Comparison of ENCODE assay signal across 1 cellular context in the genomic region with DNA sequence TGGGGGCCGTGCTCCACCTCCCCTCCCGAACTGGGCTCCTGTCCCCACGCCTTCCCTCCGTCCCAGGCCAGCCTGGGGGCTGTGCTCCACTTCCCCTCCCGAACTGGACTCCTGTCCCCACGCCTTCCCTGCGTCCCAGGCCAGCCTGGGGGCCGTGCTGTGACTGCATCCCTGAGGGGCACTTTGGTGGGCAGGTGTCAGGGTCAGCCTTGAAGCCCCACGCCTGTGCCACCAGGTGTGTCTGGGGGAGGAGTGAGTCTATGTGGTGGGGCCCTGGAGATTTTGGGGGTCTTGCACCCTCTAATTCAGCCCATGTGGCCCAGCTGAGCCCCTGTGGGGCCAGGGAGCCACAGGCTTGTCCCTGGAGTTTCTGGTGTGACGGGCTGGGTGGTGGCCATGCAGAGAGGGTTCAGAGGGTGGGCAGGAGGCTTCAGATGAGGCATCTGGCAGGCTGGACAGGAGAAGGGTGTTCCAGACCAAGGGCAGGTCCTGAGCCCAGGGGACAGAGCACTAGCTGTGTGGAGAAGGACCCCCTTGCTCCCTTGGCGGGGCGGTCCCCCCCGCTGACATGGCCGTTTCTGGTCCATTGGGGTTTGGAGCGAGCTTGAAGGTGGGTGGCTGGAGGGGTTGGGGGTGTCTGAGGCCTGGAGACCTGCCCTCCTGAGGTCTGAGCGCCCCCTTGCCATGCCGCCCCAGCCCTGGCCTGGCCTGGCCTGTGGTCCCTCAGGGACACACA.
TF ChIP-seq lines count a peak whose summit lies in the region.

No MANE protein-coding gene starts in this region.

TF ChIP-seq in GM23338, 12 proteins besides CTCF, POLR2A, EP300 and RAD21:
- TF ChIP-seq CREB1 (CRISPR knock-in tag; IDR thresholded peaks at IDR 0.05; ENCODE audit: low read depth) (no peak), ZNF114 (CRISPR knock-in tag; IDR thresholded peaks at IDR 0.05) (no peak), POLR2AphosphoS5 (IDR thresholded peaks at IDR 0.05; ENCODE audit: low read depth) (no peak), ZNF331 (CRISPR knock-in tag; IDR thresholded peaks at IDR 0.05; ENCODE audit: low read depth) (no peak), EZH2 (IDR thresholded peaks at IDR 0.05; ENCODE audit: low read depth, unreplicated experiment) (no peak), NANOG (IDR thresholded peaks at IDR 0.05; ENCODE audit: borderline replicate concordance) (no peak), JUNB (IDR thresholded peaks at IDR 0.05; ENCODE audit: unreplicated experiment) (no peak), STAT1 (IDR thresholded peaks at IDR 0.05; ENCODE audit: unreplicated experiment) (no peak), EZH2phosphoT487 (IDR thresholded peaks at IDR 0.05; ENCODE audit: unreplicated experiment) (no peak)
- TF ChIP-seq, protein P1, sequence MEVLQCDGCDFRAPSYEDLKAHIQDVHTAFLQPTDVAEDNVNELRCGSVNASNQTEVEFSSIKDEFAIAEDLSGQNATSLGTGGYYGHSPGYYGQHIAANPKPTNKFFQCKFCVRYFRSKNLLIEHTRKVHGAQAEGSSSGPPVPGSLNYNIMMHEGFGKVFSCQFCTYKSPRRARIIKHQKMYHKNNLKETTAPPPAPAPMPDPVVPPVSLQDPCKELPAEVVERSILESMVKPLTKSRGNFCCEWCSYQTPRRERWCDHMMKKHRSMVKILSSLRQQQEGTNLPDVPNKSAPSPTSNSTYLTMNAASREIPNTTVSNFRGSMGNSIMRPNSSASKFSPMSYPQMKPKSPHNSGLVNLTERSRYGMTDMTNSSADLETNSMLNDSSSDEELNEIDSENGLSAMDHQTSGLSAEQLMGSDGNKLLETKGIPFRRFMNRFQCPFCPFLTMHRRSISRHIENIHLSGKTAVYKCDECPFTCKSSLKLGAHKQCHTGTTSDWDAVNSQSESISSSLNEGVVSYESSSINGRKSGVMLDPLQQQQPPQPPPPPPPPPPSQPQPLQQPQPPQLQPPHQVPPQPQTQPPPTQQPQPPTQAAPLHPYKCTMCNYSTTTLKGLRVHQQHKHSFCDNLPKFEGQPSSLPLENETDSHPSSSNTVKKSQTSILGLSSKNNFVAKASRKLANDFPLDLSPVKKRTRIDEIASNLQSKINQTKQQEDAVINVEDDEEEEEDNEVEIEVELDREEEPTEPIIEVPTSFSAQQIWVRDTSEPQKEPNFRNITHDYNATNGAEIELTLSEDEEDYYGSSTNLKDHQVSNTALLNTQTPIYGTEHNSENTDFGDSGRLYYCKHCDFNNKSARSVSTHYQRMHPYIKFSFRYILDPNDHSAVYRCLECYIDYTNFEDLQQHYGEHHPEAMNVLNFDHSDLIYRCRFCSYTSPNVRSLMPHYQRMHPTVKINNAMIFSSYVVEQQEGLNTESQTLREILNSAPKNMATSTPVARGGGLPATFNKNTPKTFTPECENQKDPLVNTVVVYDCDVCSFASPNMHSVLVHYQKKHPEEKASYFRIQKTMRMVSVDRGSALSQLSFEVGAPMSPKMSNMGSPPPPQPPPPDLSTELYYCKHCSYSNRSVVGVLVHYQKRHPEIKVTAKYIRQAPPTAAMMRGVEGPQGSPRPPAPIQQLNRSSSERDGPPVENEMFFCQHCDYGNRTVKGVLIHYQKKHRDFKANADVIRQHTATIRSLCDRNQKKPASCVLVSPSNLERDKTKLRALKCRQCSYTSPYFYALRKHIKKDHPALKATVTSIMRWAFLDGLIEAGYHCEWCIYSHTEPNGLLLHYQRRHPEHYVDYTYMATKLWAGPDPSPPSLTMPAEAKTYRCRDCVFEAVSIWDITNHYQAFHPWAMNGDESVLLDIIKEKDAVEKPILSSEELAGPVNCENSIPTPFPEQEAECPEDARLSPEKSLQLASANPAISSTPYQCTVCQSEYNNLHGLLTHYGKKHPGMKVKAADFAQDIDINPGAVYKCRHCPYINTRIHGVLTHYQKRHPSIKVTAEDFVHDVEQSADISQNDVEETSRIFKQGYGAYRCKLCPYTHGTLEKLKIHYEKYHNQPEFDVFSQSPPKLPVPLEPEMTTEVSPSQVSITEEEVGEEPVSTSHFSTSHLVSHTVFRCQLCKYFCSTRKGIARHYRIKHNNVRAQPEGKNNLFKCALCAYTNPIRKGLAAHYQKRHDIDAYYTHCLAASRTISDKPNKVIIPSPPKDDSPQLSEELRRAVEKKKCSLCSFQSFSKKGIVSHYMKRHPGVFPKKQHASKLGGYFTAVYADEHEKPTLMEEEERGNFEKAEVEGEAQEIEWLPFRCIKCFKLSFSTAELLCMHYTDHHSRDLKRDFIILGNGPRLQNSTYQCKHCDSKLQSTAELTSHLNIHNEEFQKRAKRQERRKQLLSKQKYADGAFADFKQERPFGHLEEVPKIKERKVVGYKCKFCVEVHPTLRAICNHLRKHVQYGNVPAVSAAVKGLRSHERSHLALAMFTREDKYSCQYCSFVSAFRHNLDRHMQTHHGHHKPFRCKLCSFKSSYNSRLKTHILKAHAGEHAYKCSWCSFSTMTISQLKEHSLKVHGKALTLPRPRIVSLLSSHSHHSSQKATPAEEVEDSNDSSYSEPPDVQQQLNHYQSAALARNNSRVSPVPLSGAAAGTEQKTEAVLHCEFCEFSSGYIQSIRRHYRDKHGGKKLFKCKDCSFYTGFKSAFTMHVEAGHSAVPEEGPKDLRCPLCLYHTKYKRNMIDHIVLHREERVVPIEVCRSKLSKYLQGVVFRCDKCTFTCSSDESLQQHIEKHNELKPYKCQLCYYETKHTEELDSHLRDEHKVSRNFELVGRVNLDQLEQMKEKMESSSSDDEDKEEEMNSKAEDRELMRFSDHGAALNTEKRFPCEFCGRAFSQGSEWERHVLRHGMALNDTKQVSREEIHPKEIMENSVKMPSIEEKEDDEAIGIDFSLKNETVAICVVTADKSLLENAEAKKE (CRISPR knock-in tag; IDR thresholded peaks at IDR 0.05), result no peak
- TF ChIP-seq, protein P2, sequence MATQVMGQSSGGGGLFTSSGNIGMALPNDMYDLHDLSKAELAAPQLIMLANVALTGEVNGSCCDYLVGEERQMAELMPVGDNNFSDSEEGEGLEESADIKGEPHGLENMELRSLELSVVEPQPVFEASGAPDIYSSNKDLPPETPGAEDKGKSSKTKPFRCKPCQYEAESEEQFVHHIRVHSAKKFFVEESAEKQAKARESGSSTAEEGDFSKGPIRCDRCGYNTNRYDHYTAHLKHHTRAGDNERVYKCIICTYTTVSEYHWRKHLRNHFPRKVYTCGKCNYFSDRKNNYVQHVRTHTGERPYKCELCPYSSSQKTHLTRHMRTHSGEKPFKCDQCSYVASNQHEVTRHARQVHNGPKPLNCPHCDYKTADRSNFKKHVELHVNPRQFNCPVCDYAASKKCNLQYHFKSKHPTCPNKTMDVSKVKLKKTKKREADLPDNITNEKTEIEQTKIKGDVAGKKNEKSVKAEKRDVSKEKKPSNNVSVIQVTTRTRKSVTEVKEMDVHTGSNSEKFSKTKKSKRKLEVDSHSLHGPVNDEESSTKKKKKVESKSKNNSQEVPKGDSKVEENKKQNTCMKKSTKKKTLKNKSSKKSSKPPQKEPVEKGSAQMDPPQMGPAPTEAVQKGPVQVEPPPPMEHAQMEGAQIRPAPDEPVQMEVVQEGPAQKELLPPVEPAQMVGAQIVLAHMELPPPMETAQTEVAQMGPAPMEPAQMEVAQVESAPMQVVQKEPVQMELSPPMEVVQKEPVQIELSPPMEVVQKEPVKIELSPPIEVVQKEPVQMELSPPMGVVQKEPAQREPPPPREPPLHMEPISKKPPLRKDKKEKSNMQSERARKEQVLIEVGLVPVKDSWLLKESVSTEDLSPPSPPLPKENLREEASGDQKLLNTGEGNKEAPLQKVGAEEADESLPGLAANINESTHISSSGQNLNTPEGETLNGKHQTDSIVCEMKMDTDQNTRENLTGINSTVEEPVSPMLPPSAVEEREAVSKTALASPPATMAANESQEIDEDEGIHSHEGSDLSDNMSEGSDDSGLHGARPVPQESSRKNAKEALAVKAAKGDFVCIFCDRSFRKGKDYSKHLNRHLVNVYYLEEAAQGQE (IDR thresholded peaks at IDR 0.05; ENCODE audit: unreplicated experiment), result no peak
- TF ChIP-seq, protein P3, sequence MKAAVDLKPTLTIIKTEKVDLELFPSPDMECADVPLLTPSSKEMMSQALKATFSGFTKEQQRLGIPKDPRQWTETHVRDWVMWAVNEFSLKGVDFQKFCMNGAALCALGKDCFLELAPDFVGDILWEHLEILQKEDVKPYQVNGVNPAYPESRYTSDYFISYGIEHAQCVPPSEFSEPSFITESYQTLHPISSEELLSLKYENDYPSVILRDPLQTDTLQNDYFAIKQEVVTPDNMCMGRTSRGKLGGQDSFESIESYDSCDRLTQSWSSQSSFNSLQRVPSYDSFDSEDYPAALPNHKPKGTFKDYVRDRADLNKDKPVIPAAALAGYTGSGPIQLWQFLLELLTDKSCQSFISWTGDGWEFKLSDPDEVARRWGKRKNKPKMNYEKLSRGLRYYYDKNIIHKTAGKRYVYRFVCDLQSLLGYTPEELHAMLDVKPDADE (IDR thresholded peaks at IDR 0.05), result no peak
